In the genomic region with DNA sequence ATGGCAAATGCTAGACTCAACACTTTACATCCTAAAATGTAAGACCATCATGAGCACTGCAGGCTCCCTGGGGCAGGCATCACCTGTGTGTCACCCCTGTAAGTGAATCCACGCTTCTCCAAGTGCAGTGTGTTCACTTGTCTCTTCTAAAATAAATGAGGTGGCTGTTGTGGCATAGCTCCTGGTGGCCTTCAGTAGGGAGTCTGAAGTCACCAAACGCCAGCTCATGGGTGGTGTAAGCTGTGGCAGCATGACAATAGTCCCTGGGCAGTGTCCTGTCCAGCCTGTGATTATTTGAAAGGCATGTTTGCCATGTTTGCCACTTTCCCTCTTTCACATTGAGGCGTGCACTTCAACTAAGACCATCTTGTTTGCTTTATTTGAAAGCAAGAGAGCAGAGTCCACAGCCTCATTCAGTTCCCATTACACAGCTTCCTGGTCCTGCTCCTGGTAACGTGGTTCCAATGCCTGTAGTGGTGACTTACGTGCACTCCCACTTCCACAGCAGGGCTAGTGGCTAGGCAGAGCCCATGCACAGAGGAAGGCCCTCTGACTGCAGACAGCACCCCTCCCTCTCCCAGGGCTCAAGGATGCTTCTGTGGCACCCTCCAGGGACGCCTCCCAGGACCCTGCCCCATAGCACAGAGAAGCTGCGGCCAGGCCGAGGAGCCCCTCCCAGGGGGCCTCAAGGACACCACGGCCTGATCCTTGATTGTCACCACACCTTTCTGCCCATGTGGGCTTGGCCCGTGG, we compare ENCODE assay signal across 29 cellular contexts. TPM values are rescaled to one million over a fixed set of nuclear protein-coding genes. Genes with fewer than 3 reads are reported as not detected.
DNase-seq lines count a peak whose midpoint lies in the region; ATAC-seq, FAIRE-seq and TF ChIP-seq lines count a peak whose summit lies in the region.
"Had no signal": no experiment of that assay in that cellular context is flagged by ENCODE, and none has a peak within 500 bp of the region (broad histone marks: within the 10 kb centered on the region; RNA-seq: fewer than 3 reads in every experiment).

No MANE protein-coding gene starts in this region.

- H3K4me3 ChIP-seq in right lobe of liver, result no peak overlapping the region
- no peak overlapping the region for H3K4me3 ChIP-seq in smooth muscle cell
- no peak overlapping the region for H3K4me3 ChIP-seq in PC-3 (ENCODE audit: low read length)
- H3K4me3 ChIP-seq: gastroesophageal sphincter, GM23248, left ventricle myocardium inferior had no signal

- no TSS peak for BruUV-seq in PC-3 (replicated peaks; lab: Mats Ljungman, UMichigan)

- CTCF ChIA-PET in activated CD8-positive, alpha-beta T cell treated with anti-CD3 and anti-CD28 coated beads, Interleukin-2, amount 10 ng/mL, durations not matched to agents 7 days and 5 days (lab: Charles Lee), result no interaction called here
- CTCF ChIA-PET in activated CD8-positive, alpha-beta T cell treated with anti-CD3 and anti-CD28 coated beads for 36 hours (lab: Charles Lee), result interaction anchor here (1.4 to 3.1 kb wide), 6 partner anchors 9 to 199 kb away, joined by 3 to 8 read pairs (median 6); no protein-coding TSS in a partner anchor
- CTCF ChIA-PET in PC-3 (lab: Charles Lee), result interaction anchor here (0.6 kb wide), 1 partner anchor 171 kb away, joined by 3 read pairs; no protein-coding TSS in a partner anchor

- WGBS in right lobe of liver (ENCODE audit: insufficient coverage, low coverage, low lambda C conversion rate, missing lambda C conversion rate), result 52% methylated on average over 5 of the region's 10 CpGs
- 93% methylated on average over 10 of the region's 10 CpGs for WGBS in smooth muscle cell (ENCODE audit: low lambda C conversion rate)

- intact Hi-C loops in activated CD8-positive, alpha-beta T cell treated with anti-CD3 and anti-CD28 coated beads for 36 hours (cut with micrococcal nuclease), result no loop called here
- intact Hi-C loops in right lobe of liver (cut with DNase I) (no loop called here), PC-3 (cut with micrococcal nuclease) (no loop called here)

- no peak overlapping the region for H3K4me3 Mint-ChIP-seq in activated CD8-positive, alpha-beta T cell treated with anti-CD3 and anti-CD28 coated beads, Interleukin-2, amount 10 ng/mL, durations not matched to agents 7 days and 5 days
- H3K4me3 Mint-ChIP-seq in activated CD8-positive, alpha-beta T cell treated with anti-CD3 and anti-CD28 coated beads for 36 hours, result no peak overlapping the region
- no peak overlapping the region for H3K4me3 Mint-ChIP-seq in type B pancreatic cell
- H3K4me3 Mint-ChIP-seq: activated B cell treated with CpG ODN at 0.5 μM for 24 hours; activated naive CD8-positive, alpha-beta T cell treated with anti-CD3 and anti-CD28 coated beads, Interleukin-2, amount 10 ng/mL, durations not matched to agents 7 days and 5 days; CD4-positive, alpha-beta memory T cell; immature natural killer cell; naive thymus-derived CD4-positive, alpha-beta T cell had no signal

- no peak for ATAC-seq in activated CD8-positive, alpha-beta T cell treated with anti-CD3 and anti-CD28 coated beads, Interleukin-2, amount 10 ng/mL, durations not matched to agents 7 days and 5 days
- ATAC-seq in activated CD8-positive, alpha-beta T cell treated with anti-CD3 and anti-CD28 coated beads for 36 hours, result no peak
- ATAC-seq in right lobe of liver (peak; percentile 86 to 98 (median 92)), PC-3 (no peak)
- ATAC-seq: gastroesophageal sphincter; naive thymus-derived CD4-positive, alpha-beta T cell had no signal

- H2AFZ ChIP-seq in smooth muscle cell (ENCODE audit: low read depth) (no peak overlapping the region), PC-3 (ENCODE audit: low read length) (no peak overlapping the region)
- H2AFZ ChIP-seq: GM23248 had no signal

- no peak for DNase-seq in activated CD8-positive, alpha-beta T cell treated with anti-CD3 and anti-CD28 coated beads, Interleukin-2, amount 10 ng/mL, durations not matched to agents 7 days and 5 days
- no peak for DNase-seq in activated CD8-positive, alpha-beta T cell treated with anti-CD3 and anti-CD28 coated beads for 36 hours
- DNase-seq in NCI-H774 (lab: John Stamatoyannopoulos, UW) (peak; percentile 16), right lobe of liver (no peak), type B pancreatic cell (ENCODE audit: extremely low spot score, unreplicated experiment) (no peak), smooth muscle cell (lab: John Stamatoyannopoulos, UW; ENCODE audit: unreplicated experiment) (no peak), PC-3 (no peak), RCC 7860 (ENCODE audit: low spot score) (no peak)
- DNase-seq: activated B cell treated with CpG ODN at 0.5 μM for 24 hours; activated CD4-positive, alpha-beta T cell treated with anti-CD3 and anti-CD28 coated beads, Interleukin-2, amount 50 U/mL, for 4 hours; activated effector memory CD4-positive, alpha-beta T cell treated with anti-CD3 and anti-CD28 coated beads, Interleukin-2, amount 50 U/mL, for 16 hours; activated naive CD8-positive, alpha-beta T cell treated with anti-CD3 and anti-CD28 coated beads, Interleukin-2, amount 10 ng/mL, durations not matched to agents 7 days and 5 days; activated T-cell treated with anti-CD3 and anti-CD28 coated beads for 4 hours; CD4-positive, alpha-beta memory T cell; central memory CD4-positive, alpha-beta T cell; DMS 273 treated with DMSO at 0.1 percent for 48 hours; GM23248; hypothalamus; immature natural killer cell; left ventricle myocardium inferior; naive thymus-derived CD4-positive, alpha-beta T cell; NCI-H1048; NCI-H187 treated with DMSO at 0.1 percent for 48 hours; NCI-H526; stimulated activated CD4-positive, alpha-beta T cell treated with anti-CD3 and anti-CD28 coated beads, Interleukin-2, amount 100 ng/mL, for 24 hours; T1000 had no signal

- no peak for TF ChIP-seq POLR2A in right lobe of liver (IDR thresholded peaks at IDR 0.05)

- FAIRE-seq in RCC 7860 (lab: Jason Lieb, UNC), result no peak
- FAIRE-seq: A204.1, astrocyte had no signal

- H3K79me2 ChIP-seq in smooth muscle cell (ENCODE audit: low read depth), result no peaks in the 10 kb centered on the region
- H3K79me2 ChIP-seq in PC-3 (ENCODE audit: low read length), result no peaks in the 10 kb centered on the region

- H4K20me1 ChIP-seq in smooth muscle cell (ENCODE audit: low read depth), result no peaks in the 10 kb centered on the region
- no peaks in the 10 kb centered on the region for H4K20me1 ChIP-seq in PC-3 (ENCODE audit: low read length)

- H3K4me1 Mint-ChIP-seq in activated CD8-positive, alpha-beta T cell treated with anti-CD3 and anti-CD28 coated beads, Interleukin-2, amount 10 ng/mL, durations not matched to agents 7 days and 5 days (ENCODE audit: low read depth), result peaks cover 8% of the 10 kb centered on the region
- H3K4me1 Mint-ChIP-seq in activated CD8-positive, alpha-beta T cell treated with anti-CD3 and anti-CD28 coated beads for 36 hours (ENCODE audit: low read depth), result peaks cover 3% of the 10 kb centered on the region
- peaks cover 8% of the 10 kb centered on the region for H3K4me1 Mint-ChIP-seq in type B pancreatic cell (ENCODE audit: unreplicated experiment)

- H3K9ac ChIP-seq in smooth muscle cell (ENCODE audit: low read depth) (no peak overlapping the region), PC-3 (ENCODE audit: low read length) (no peak overlapping the region)
- H3K9ac ChIP-seq: GM23248 had no signal

- no peak overlapping the region for H3K4me2 ChIP-seq in smooth muscle cell
- H3K4me2 ChIP-seq in PC-3 (ENCODE audit: low read length), result no peak overlapping the region

- H3K36me3 ChIP-seq in right lobe of liver (peaks cover 0 to 7% (median 1%) of the 10 kb centered on the region in 4 donors), smooth muscle cell (ENCODE audit: low read depth) (peaks cover 4% of the 10 kb centered on the region), PC-3 (ENCODE audit: low read depth, low read length) (peaks cover 2% of the 10 kb centered on the region; the same call in 1 of the 2 replicates)

- H3F3A ChIP-seq in smooth muscle cell (ENCODE audit: low read depth), result no peaks in the 10 kb centered on the region
- H3F3A ChIP-seq in PC-3 (ENCODE audit: low read length, unreplicated experiment), result no peaks in the 10 kb centered on the region

- POLR2A ChIA-PET in activated CD8-positive, alpha-beta T cell treated with anti-CD3 and anti-CD28 coated beads, Interleukin-2, amount 10 ng/mL, durations not matched to agents 7 days and 5 days (lab: Charles Lee), result no interaction called here
- POLR2A ChIA-PET in activated CD8-positive, alpha-beta T cell treated with anti-CD3 and anti-CD28 coated beads for 36 hours (lab: Charles Lee), result interaction anchor here (0.8 kb wide), 1 partner anchor 16 kb away, joined by 3 read pairs; no protein-coding TSS in a partner anchor
- POLR2A ChIA-PET in PC-3 (lab: Charles Lee; ENCODE audit: unreplicated experiment), result no interaction called here

- peak overlapping the region; percentile 39 for H3K27ac Mint-ChIP-seq in activated CD8-positive, alpha-beta T cell treated with anti-CD3 and anti-CD28 coated beads, Interleukin-2, amount 10 ng/mL, durations not matched to agents 7 days and 5 days
- no peak overlapping the region for H3K27ac Mint-ChIP-seq in activated CD8-positive, alpha-beta T cell treated with anti-CD3 and anti-CD28 coated beads for 36 hours
- H3K27ac Mint-ChIP-seq in type B pancreatic cell, result peak overlapping the region; percentile 39
- H3K27ac Mint-ChIP-seq: activated B cell treated with CpG ODN at 0.5 μM for 24 hours; activated naive CD8-positive, alpha-beta T cell treated with anti-CD3 and anti-CD28 coated beads, Interleukin-2, amount 10 ng/mL, durations not matched to agents 7 days and 5 days had no signal

- no peaks in the 10 kb centered on the region for H3K27me3 ChIP-seq in right lobe of liver
- H3K27me3 ChIP-seq in smooth muscle cell (ENCODE audit: low read depth), result no peaks in the 10 kb centered on the region
- no peaks in the 10 kb centered on the region for H3K27me3 ChIP-seq in PC-3 (ENCODE audit: low read length)
- H3K27me3 ChIP-seq: gastroesophageal sphincter had no signal

- H3K9me3 ChIP-seq in right lobe of liver (no peaks in the 10 kb centered on the region), smooth muscle cell (replicated peaks; ENCODE audit: low read depth) (no peaks in the 10 kb centered on the region), PC-3 (ENCODE audit: low read length) (no peaks in the 10 kb centered on the region)
- H3K9me3 ChIP-seq: gastroesophageal sphincter, left ventricle myocardium inferior had no signal

- H3K27ac ChIP-seq in right lobe of liver (peak overlapping the region in 1 of 3 donors; percentile 7), smooth muscle cell (ENCODE audit: low read depth) (no peak overlapping the region), PC-3 (ENCODE audit: low read length) (no peak overlapping the region)
- H3K27ac ChIP-seq: gastroesophageal sphincter, GM23248, left ventricle myocardium inferior had no signal

- H3K4me1 ChIP-seq in right lobe of liver, result peaks cover 0 to 4% (median 0%) of the 10 kb centered on the region in 4 donors
- no peaks in the 10 kb centered on the region for H3K4me1 ChIP-seq in smooth muscle cell (ENCODE audit: low read depth)
- no peaks in the 10 kb centered on the region for H3K4me1 ChIP-seq in PC-3 (ENCODE audit: insufficient read depth, low read length)

- H3K9me3 Mint-ChIP-seq in activated CD8-positive, alpha-beta T cell treated with anti-CD3 and anti-CD28 coated beads, Interleukin-2, amount 10 ng/mL, durations not matched to agents 7 days and 5 days (ENCODE audit: insufficient read depth), result no peaks in the 10 kb centered on the region
- no peaks in the 10 kb centered on the region for H3K9me3 Mint-ChIP-seq in activated CD8-positive, alpha-beta T cell treated with anti-CD3 and anti-CD28 coated beads for 36 hours
- H3K9me3 Mint-ChIP-seq in type B pancreatic cell, result no peaks in the 10 kb centered on the region
- H3K9me3 Mint-ChIP-seq: activated B cell treated with CpG ODN at 0.5 μM for 24 hours; activated naive CD8-positive, alpha-beta T cell treated with anti-CD3 and anti-CD28 coated beads, Interleukin-2, amount 10 ng/mL, durations not matched to agents 7 days and 5 days; CD4-positive, alpha-beta memory T cell; immature natural killer cell; naive thymus-derived CD4-positive, alpha-beta T cell had no signal

- H3K36me3 Mint-ChIP-seq in activated CD8-positive, alpha-beta T cell treated with anti-CD3 and anti-CD28 coated beads, Interleukin-2, amount 10 ng/mL, durations not matched to agents 7 days and 5 days (ENCODE audit: low read depth), result peaks cover 59% of the 10 kb centered on the region
- H3K36me3 Mint-ChIP-seq in activated CD8-positive, alpha-beta T cell treated with anti-CD3 and anti-CD28 coated beads for 36 hours (ENCODE audit: low read depth), result peaks cover 11% of the 10 kb centered on the region
- peaks cover 5% of the 10 kb centered on the region for H3K36me3 Mint-ChIP-seq in type B pancreatic cell

- no peaks in the 10 kb centered on the region for H3K27me3 Mint-ChIP-seq in activated CD8-positive, alpha-beta T cell treated with anti-CD3 and anti-CD28 coated beads, Interleukin-2, amount 10 ng/mL, durations not matched to agents 7 days and 5 days (ENCODE audit: low read depth)
- H3K27me3 Mint-ChIP-seq in activated CD8-positive, alpha-beta T cell treated with anti-CD3 and anti-CD28 coated beads for 36 hours, result no peaks in the 10 kb centered on the region
- H3K27me3 Mint-ChIP-seq in type B pancreatic cell, result no peaks in the 10 kb centered on the region
- H3K27me3 Mint-ChIP-seq: activated B cell treated with CpG ODN at 0.5 μM for 24 hours; activated naive CD8-positive, alpha-beta T cell treated with anti-CD3 and anti-CD28 coated beads, Interleukin-2, amount 10 ng/mL, durations not matched to agents 7 days and 5 days; CD4-positive, alpha-beta memory T cell; naive thymus-derived CD4-positive, alpha-beta T cell had no signal

- no peaks in the 10 kb centered on the region for H3K9me2 ChIP-seq in PC-3 (replicated peaks; ENCODE audit: low read length)

- no peak for TF ChIP-seq CTCF in activated CD8-positive, alpha-beta T cell treated with anti-CD3 and anti-CD28 coated beads for 36 hours (IDR thresholded peaks at IDR 0.05)
- TF ChIP-seq CTCF in right lobe of liver (IDR thresholded peaks at IDR 0.05) (no peak), type B pancreatic cell (conservative IDR thresholded peaks at IDR 0.05) (no peak), smooth muscle cell (IDR thresholded peaks at IDR 0.05; ENCODE audit: borderline replicate concordance, insufficient read depth, poor library complexity, severe bottlenecking) (no peak), PC-3 (conservative IDR thresholded peaks at IDR 0.05; ENCODE audit: low read depth, low read length) (no peak)

RNA-seq across cellular contexts. Expression of a gene that starts 24.3 kb away (rescaled TPM):
- total RNA-seq in activated CD8-positive, alpha-beta T cell treated with anti-CD3 and anti-CD28 coated beads, Interleukin-2, amount 10 ng/mL, durations not matched to agents 7 days and 5 days, result 10 to 100 TPM; 18.8 to 21.8 TPM
- total RNA-seq in activated CD8-positive, alpha-beta T cell treated with anti-CD3 and anti-CD28 coated beads for 36 hours, result 10 to 100 TPM; 27.5 to 32.7 TPM
- total RNA-seq in right lobe of liver (10 to 100 TPM; 12.9 to 23.0 (median 16.7) TPM), type B pancreatic cell (ENCODE audit: low replicate concordance) (33.6 and 39.3 TPM in 2 replicates), smooth muscle cell (20.1 and 20.2 TPM in 2 replicates), PC-3 (2014; rRNA removed) (34.0 and 37.2 TPM in 2 replicates)
- 27.8 and 29.4 TPM in 2 replicates for polyA plus RNA-seq in smooth muscle cell

RNA-seq across cellular contexts. Expression of a gene that starts 24.3 kb away (rescaled TPM):
- 10 to 100 TPM; 25.5 to 26.1 TPM for total RNA-seq in activated CD8-positive, alpha-beta T cell treated with anti-CD3 and anti-CD28 coated beads, Interleukin-2, amount 10 ng/mL, durations not matched to agents 7 days and 5 days
- total RNA-seq in activated CD8-positive, alpha-beta T cell treated with anti-CD3 and anti-CD28 coated beads for 36 hours, result 10 to 100 TPM; 24.8 to 28.3 TPM
- 10 to 100 TPM; 19.6 to 30.5 (median 22.7) TPM for total RNA-seq in right lobe of liver
- 45.0 and 49.4 TPM in 2 replicates for total RNA-seq in type B pancreatic cell (ENCODE audit: low replicate concordance)
- total RNA-seq in smooth muscle cell, result 52.2 and 61.6 TPM in 2 replicates
- polyA plus RNA-seq in smooth muscle cell, result 52.8 and 59.2 TPM in 2 replicates
- 18.4 and 26.0 TPM in 2 replicates for total RNA-seq in PC-3 (2014; rRNA removed)

Comparison
In these comparisons a context has a peak if more than half of its experiments do, and no peak if none do; other contexts are left out.
1. ATAC-seq: peak in right lobe of liver (4 of 4); none in activated CD8-positive, alpha-beta T cell treated with anti-CD3 and anti-CD28 coated beads, Interleukin-2, amount 10 ng/mL, durations not matched to agents 7 days and 5 days (single experiment), activated CD8-positive, alpha-beta T cell treated with anti-CD3 and anti-CD28 coated beads for 36 hours (single experiment) and PC-3 (single experiment).